22 cellular contexts compared by ENCODE assay signal in genomic region chr9:38280251-38280800, GRCh38.
"Had no signal": no experiment of that assay in that cellular context is flagged by ENCODE, and none has a peak within 500 bp of the region (broad histone marks: within the 10 kb centered on the region; RNA-seq: fewer than 3 reads in every experiment).

No MANE protein-coding gene starts in this region.

- H3K27me3 ChIP-seq: left lung, tibial nerve, upper lobe of right lung, uterus had no signal

- H3K9me3 Mint-ChIP-seq: dendritic cell treated with granulocyte-macrophage colony-stimulating factor and Interleukin-4, amounts not matched to agents 40 ng/mL and 50 ng/mL, for 4 days; stimulated activated effector memory CD8-positive, alpha-beta T cell treated with anti-CD3 and anti-CD28 coated beads, Interleukin-12 subunit alpha, Interleukin-12 subunit beta, amount 100 ng/mL, for 72 hours; stimulated activated naive CD8-positive, alpha-beta T cell treated with anti-CD3 and anti-CD28 coated beads, Interleukin-15, Interleukin-2, amounts not matched to agents 100 ng/mL and 50 ng/mL, for 24 hours had no signal

- ATAC-seq: left lung; naive thymus-derived CD4-positive, alpha-beta T cell; sciatic nerve; upper lobe of right lung had no signal

- H3K27me3 Mint-ChIP-seq: dendritic cell treated with granulocyte-macrophage colony-stimulating factor and Interleukin-4, amounts not matched to agents 40 ng/mL and 50 ng/mL, for 4 days had no signal

- H3K36me3 Mint-ChIP-seq: naive thymus-derived CD4-positive, alpha-beta T cell had no signal

- H3K27ac ChIP-seq: left lung, parathyroid adenoma, thoracic aorta, tibial nerve, upper lobe of right lung, uterus had no signal

- H3K4me1 ChIP-seq: left lung, parathyroid adenoma, tibial nerve, upper lobe of right lung, uterus had no signal

- H3K4me3 Mint-ChIP-seq: dendritic cell treated with granulocyte-macrophage colony-stimulating factor and Interleukin-4, amounts not matched to agents 40 ng/mL and 50 ng/mL, for 4 days; naive thymus-derived CD4-positive, alpha-beta T cell; stimulated activated effector memory CD8-positive, alpha-beta T cell treated with anti-CD3 and anti-CD28 coated beads, Interleukin-12 subunit alpha, Interleukin-12 subunit beta, amount 100 ng/mL, for 72 hours; stimulated activated naive CD8-positive, alpha-beta T cell treated with anti-CD3 and anti-CD28 coated beads, Interleukin-15, Interleukin-2, amounts not matched to agents 100 ng/mL and 50 ng/mL, for 24 hours had no signal

- H3K27ac Mint-ChIP-seq: dendritic cell treated with granulocyte-macrophage colony-stimulating factor and Interleukin-4, amounts not matched to agents 40 ng/mL and 50 ng/mL, for 4 days; progenitor cell of endocrine pancreas; stimulated activated effector memory CD8-positive, alpha-beta T cell treated with anti-CD3 and anti-CD28 coated beads, Interleukin-12 subunit alpha, Interleukin-12 subunit beta, amount 100 ng/mL, for 72 hours; stimulated activated naive CD8-positive, alpha-beta T cell treated with anti-CD3 and anti-CD28 coated beads, Interleukin-15, Interleukin-2, amounts not matched to agents 100 ng/mL and 50 ng/mL, for 24 hours had no signal

- H3K4me3 ChIP-seq: left lung, smooth muscle cell, thoracic aorta, tibial nerve, upper lobe of right lung, uterus had no signal

- DNase-seq: effector memory CD4-positive, alpha-beta T cell; erythroblast; kidney; left lung; mesenchymal stem cell; midbrain; naive thymus-derived CD4-positive, alpha-beta T cell; occipital lobe; stimulated activated CD4-positive, alpha-beta T cell treated with anti-CD3 and anti-CD28 coated beads, Interleukin-12 subunit alpha, Interleukin-12 subunit beta, amount 100 ng/mL, for 4 hours; stimulated activated CD4-positive, alpha-beta T cell treated with anti-CD3 and anti-CD28 coated beads, Interleukin-1b, Interleukin-23, amount 100 ng/mL, for 48 hours; stimulated activated CD4-positive, alpha-beta T cell treated with anti-CD3 and anti-CD28 coated beads, Interleukin-4, amount 100 ng/mL, for 1 hour; upper lobe of right lung; uterus had no signal

- H3K9me3 ChIP-seq: left lung, thoracic aorta, tibial nerve, upper lobe of right lung, uterus had no signal

- H3K36me3 ChIP-seq: left lung, thoracic aorta, tibial nerve, upper lobe of right lung, uterus had no signal
